Comparison of ENCODE assay signal across 8 cellular contexts in the genomic region with DNA sequence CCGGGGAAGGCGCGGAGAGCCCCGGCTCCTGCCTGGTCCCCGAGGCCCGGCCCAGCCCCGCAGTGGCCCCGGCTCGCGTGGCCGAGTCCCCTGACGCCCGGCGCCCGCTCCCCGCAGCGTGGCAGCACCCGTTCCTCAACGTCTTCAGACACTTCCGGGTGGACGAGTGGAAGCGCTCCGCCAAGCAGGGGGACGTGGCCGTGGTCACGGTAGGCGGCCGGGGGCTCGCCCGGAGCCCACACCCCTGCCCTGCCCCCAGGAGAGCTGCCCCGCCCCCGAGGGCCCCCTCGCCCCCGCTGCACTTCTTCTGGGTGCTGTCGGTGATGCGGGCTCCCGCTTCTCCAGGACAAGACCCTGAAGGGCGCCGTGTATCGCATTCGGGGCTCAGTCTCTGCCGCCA. TPM values are rescaled to one million over a fixed set of nuclear protein-coding genes. Genes with fewer than 3 reads are reported as not detected.
A peak's percentile ranks its signal among the peaks of the same experiment; 100 is the strongest.
DNase-seq lines count a peak whose midpoint lies in the region; ATAC-seq lines count a peak whose summit lies in the region.

No MANE protein-coding gene starts in this region.

- no peaks in the 10 kb centered on the region for H3K9me3 Mint-ChIP-seq in activated CD4-positive, alpha-beta memory T cell treated with anti-CD3 and anti-CD28 coated beads for 36 hours
- no peaks in the 10 kb centered on the region for H3K9me3 Mint-ChIP-seq in stimulated activated memory B cell treated with anti-CD40 and anti-IgM and Interleukin-4, amounts not matched to agents 10 μg/mL and 1 μg/mL and 100 μg/mL, for 72 hours

- ATAC-seq in HG03039 (IDR thresholded peaks at IDR 0.05; ENCODE audit: unreplicated experiment), result peak; percentile 4
- peak; percentile 1 for ATAC-seq in stimulated activated memory B cell treated with anti-CD40 and anti-IgM and Interleukin-4, amounts not matched to agents 10 μg/mL and 1 μg/mL and 100 μg/mL, for 72 hours

- peaks cover 1% of the 10 kb centered on the region for H3K36me3 Mint-ChIP-seq in activated CD4-positive, alpha-beta memory T cell treated with anti-CD3 and anti-CD28 coated beads for 36 hours
- peaks cover 2% of the 10 kb centered on the region for H3K36me3 Mint-ChIP-seq in stimulated activated memory B cell treated with anti-CD40 and anti-IgM and Interleukin-4, amounts not matched to agents 10 μg/mL and 1 μg/mL and 100 μg/mL, for 72 hours

- DNase-seq in DMS53 (lab: John Stamatoyannopoulos, UW) (peak; percentile 61), DMS53 treated with DMSO at 0.1 percent for 48 hours (lab: John Stamatoyannopoulos, UW; ENCODE audit: unreplicated experiment) (no peak), hepatic stellate cell (ENCODE audit: low spot score) (peak; percentile 59), NCI-H524 treated with DMSO at 0.1 percent for 48 hours (lab: John Stamatoyannopoulos, UW) (no peak), cerebellum (ENCODE audit: low spot score) (no peak)
- DNase-seq in activated CD4-positive, alpha-beta memory T cell treated with anti-CD3 and anti-CD28 coated beads for 36 hours, result no peak

- peaks cover 11% of the 10 kb centered on the region for H3K4me1 Mint-ChIP-seq in activated CD4-positive, alpha-beta memory T cell treated with anti-CD3 and anti-CD28 coated beads for 36 hours (ENCODE audit: low read depth)
- peaks cover 44% of the 10 kb centered on the region for H3K4me1 Mint-ChIP-seq in stimulated activated memory B cell treated with anti-CD40 and anti-IgM and Interleukin-4, amounts not matched to agents 10 μg/mL and 1 μg/mL and 100 μg/mL, for 72 hours

- H3K4me3 Mint-ChIP-seq in activated CD4-positive, alpha-beta memory T cell treated with anti-CD3 and anti-CD28 coated beads for 36 hours, result peak overlapping the region; percentile 72
- H3K4me3 Mint-ChIP-seq in stimulated activated memory B cell treated with anti-CD40 and anti-IgM and Interleukin-4, amounts not matched to agents 10 μg/mL and 1 μg/mL and 100 μg/mL, for 72 hours, result peak overlapping the region; percentile 69

- no peak overlapping the region for H3K27ac Mint-ChIP-seq in activated CD4-positive, alpha-beta memory T cell treated with anti-CD3 and anti-CD28 coated beads for 36 hours
- H3K27ac Mint-ChIP-seq in stimulated activated memory B cell treated with anti-CD40 and anti-IgM and Interleukin-4, amounts not matched to agents 10 μg/mL and 1 μg/mL and 100 μg/mL, for 72 hours, result no peak overlapping the region

- H3K27me3 Mint-ChIP-seq in activated CD4-positive, alpha-beta memory T cell treated with anti-CD3 and anti-CD28 coated beads for 36 hours, result no peaks in the 10 kb centered on the region
- H3K27me3 Mint-ChIP-seq in stimulated activated memory B cell treated with anti-CD40 and anti-IgM and Interleukin-4, amounts not matched to agents 10 μg/mL and 1 μg/mL and 100 μg/mL, for 72 hours, result no peaks in the 10 kb centered on the region

- POLR2A ChIA-PET in activated CD4-positive, alpha-beta memory T cell treated with anti-CD3 and anti-CD28 coated beads for 36 hours (lab: Charles Lee), result interaction anchor here (1.2 to 2.8 kb wide), 4 partner anchors 13 to 124 kb away, joined by 3 to 16 read pairs (median 4); partner anchors contain the start of genes METTL26 and RHOT2

- CTCF ChIA-PET in activated CD4-positive, alpha-beta memory T cell treated with anti-CD3 and anti-CD28 coated beads for 36 hours (lab: Charles Lee), result interaction anchor here (0.9 to 1.1 kb wide), 3 partner anchors 13 to 543 kb away, joined by 3 to 6 read pairs (median 3); partner anchors contain the start of gene METTL26

- intact Hi-C loops in activated CD4-positive, alpha-beta memory T cell treated with anti-CD3 and anti-CD28 coated beads for 36 hours (cut with micrococcal nuclease), result loop anchor here (1.0 kb wide), 1 partner anchor 60 kb away; no protein-coding TSS in a partner anchor

RNA-seq across cellular contexts. Expression of gene WDR90, which starts 0.5 kb away (rescaled TPM):
- 10 to 100 TPM; 52.8 to 58.2 TPM for total RNA-seq in activated CD4-positive, alpha-beta memory T cell treated with anti-CD3 and anti-CD28 coated beads for 36 hours
- total RNA-seq in cerebellum, result 23.7 TPM

RNA-seq across cellular contexts. Expression of gene MCRIP2, which starts 8.0 kb away (rescaled TPM):
- total RNA-seq in activated CD4-positive, alpha-beta memory T cell treated with anti-CD3 and anti-CD28 coated beads for 36 hours, result 10 to 100 TPM; 41.1 to 44.1 TPM
- 6.0 TPM for total RNA-seq in cerebellum

RNA-seq across cellular contexts. Expression of gene METTL26, which starts 13.5 kb away (rescaled TPM):
- total RNA-seq in activated CD4-positive, alpha-beta memory T cell treated with anti-CD3 and anti-CD28 coated beads for 36 hours, result 100 to 1,000 TPM; 113 to 117 TPM
- 23.8 TPM for total RNA-seq in cerebellum

RNA-seq across cellular contexts. Expression of gene RHOT2, which starts 18.3 kb away (rescaled TPM):
- total RNA-seq in activated CD4-positive, alpha-beta memory T cell treated with anti-CD3 and anti-CD28 coated beads for 36 hours, result 100 to 1,000 TPM; 112 to 128 TPM
- total RNA-seq in cerebellum, result 34.8 TPM

RNA-seq across cellular contexts. Expression of gene WFIKKN1, which starts 18.9 kb away (rescaled TPM):
- total RNA-seq in activated CD4-positive, alpha-beta memory T cell treated with anti-CD3 and anti-CD28 coated beads for 36 hours, result under 1 TPM; 0.05 to 0.07 TPM
- total RNA-seq in cerebellum, result 0.54 TPM

Comparison
In these comparisons a context has a peak if more than half of its experiments do, and no peak if none do; other contexts are left out.
1. DNase-seq: peak in DMS53 (single experiment) and hepatic stellate cell (single experiment); none in DMS53 treated with DMSO at 0.1 percent for 48 hours (single experiment), activated CD4-positive, alpha-beta memory T cell treated with anti-CD3 and anti-CD28 coated beads for 36 hours (single experiment), NCI-H524 treated with DMSO at 0.1 percent for 48 hours (single experiment) and cerebellum (single experiment).